Comparison of ENCODE assay signal across 14 cellular contexts in genomic region chr22:19850482-19851109, GRCh38. TPM values are rescaled to one million over a fixed set of nuclear protein-coding genes. Genes with fewer than 3 reads are reported as not detected.
DNase-seq lines count a peak whose midpoint lies in the region; ATAC-seq and TF ChIP-seq lines count a peak whose summit lies in the region.
"Had no signal": no experiment of that assay in that cellular context is flagged by ENCODE, and none has a peak within 500 bp of the region (broad histone marks: within the 10 kb centered on the region; RNA-seq: fewer than 3 reads in every experiment).

No MANE protein-coding gene starts in this region.

- no peaks in the 10 kb centered on the region for H3K27me3 Mint-ChIP-seq in nephron (ENCODE audit: low read depth)

- no peak overlapping the region for H3K4me3 ChIP-seq in BLaER1
- H3K4me3 ChIP-seq in H7 (ENCODE audit: insufficient read depth, low read depth, low read length) = no peak overlapping the region
- no peak overlapping the region for H3K4me3 ChIP-seq in body of pancreas
- H3K4me3 ChIP-seq: GM12878, tibial artery had no signal

- peaks cover 89% of the 10 kb centered on the region for H4K20me1 ChIP-seq in BLaER1

- H3K9ac ChIP-seq in BLaER1 = no peak overlapping the region

- H3K4me2 ChIP-seq in BLaER1 = no peak overlapping the region

- H3K4me1 Mint-ChIP-seq in nephron = peaks cover 37% of the 10 kb centered on the region

- H3K9me3 Mint-ChIP-seq in nephron = no peaks in the 10 kb centered on the region

- H3K4me3 Mint-ChIP-seq in nephron = peak overlapping the region; percentile 23 to 73 (median 57)

- WGBS in body of pancreas, 2 donors = 81 to 84% methylated on average over 11 of the region's 11 CpGs

- ATAC-seq in body of pancreas = no peak
- ATAC-seq: GM12878 had no signal

- H3K36me3 Mint-ChIP-seq in nephron (ENCODE audit: low read depth) = peaks cover 33% of the 10 kb centered on the region

- peak; percentile 32 for DNase-seq in H7
- DNase-seq in body of pancreas = no peak
- DNase-seq in MV-4-11 (lab: John Stamatoyannopoulos, UW) = no peak
- no peak for DNase-seq in ureter (ENCODE audit: low spot score)
- no peak for DNase-seq in NCI-H1694 treated with DMSO at 0.1 percent for 48 hours (lab: John Stamatoyannopoulos, UW)
- DNase-seq in T-helper 9 cell = no peak
- DNase-seq: BE2C, EL, NCI-H2171 treated with DMSO at 0.1 percent for 48 hours, nucleus accumbens, tibial artery had no signal

- H3K4me1 ChIP-seq in BLaER1 (peaks cover 44% of the 10 kb centered on the region), body of pancreas (peaks cover 52% of the 10 kb centered on the region)
- H3K4me1 ChIP-seq: BE2C had no signal

- H3K27ac Mint-ChIP-seq in nephron = peak overlapping the region; percentile 68 to 83 (median 74)

- TF ChIP-seq CTCF in body of pancreas (IDR thresholded peaks at IDR 0.05) (no peak), nephron (IDR thresholded peaks at IDR 0.05; ENCODE audit: unreplicated experiment in 3 of 3) (no peak)

- TF ChIP-seq POLR2A in body of pancreas (IDR thresholded peaks at IDR 0.05) = no peak

- H3K9me3 ChIP-seq in BLaER1 (no peaks in the 10 kb centered on the region), body of pancreas (no peaks in the 10 kb centered on the region)
- H3K9me3 ChIP-seq: BE2C, tibial artery had no signal

- 0 out of 2 replicates have a peak overlapping the region, but pooled peaks have one; percentile 7 for H3K27ac ChIP-seq in BLaER1
- H3K27ac ChIP-seq in body of pancreas = peak overlapping the region; percentile 8 to 56 (median 32)
- H3K27ac ChIP-seq: tibial artery had no signal

- no peaks in the 10 kb centered on the region for H3K27me3 ChIP-seq in BLaER1
- no peaks in the 10 kb centered on the region for H3K27me3 ChIP-seq in H7 (ENCODE audit: control insufficient read depth, insufficient read depth, low read length)
- H3K27me3 ChIP-seq in body of pancreas = no peaks in the 10 kb centered on the region
- H3K27me3 ChIP-seq: BE2C, tibial artery had no signal

- H3K36me3 ChIP-seq in BLaER1 = peaks cover 59% of the 10 kb centered on the region
- peaks cover 19% of the 10 kb centered on the region for H3K36me3 ChIP-seq in H7 (replicated peaks; ENCODE audit: control insufficient read depth, insufficient read depth, low read length)
- H3K36me3 ChIP-seq in body of pancreas (replicated peaks in 1 of 2; ENCODE audit: insufficient read depth in 1 of 2, low read depth in 2 of 2) = no peaks in the 10 kb centered on the region

- intact Hi-C loops in body of pancreas (cut with DNase I) = no loop called here

RNA-seq across cellular contexts. Expression of gene GNB1L, which starts 4.1 kb away (rescaled TPM):
- 31.4 and 38.2 TPM in 2 replicates for total RNA-seq in H7 (2014; rRNA removed; shearing (Covaris generic))
- total RNA-seq in body of pancreas (1 to 10 TPM; 1.3 to 3.3 TPM), ureter (6.0 TPM)

RNA-seq across cellular contexts. Expression of gene RTL10, which starts 4.1 kb away (rescaled TPM):
- 12.3 and 12.7 TPM in 2 replicates for total RNA-seq in H7 (2014; rRNA removed; shearing (Covaris generic))
- total RNA-seq in body of pancreas = 10 to 100 TPM; 10.2 to 14.8 TPM
- 28.6 TPM for total RNA-seq in ureter
